19 cellular contexts compared by ENCODE assay signal in the genomic region with DNA sequence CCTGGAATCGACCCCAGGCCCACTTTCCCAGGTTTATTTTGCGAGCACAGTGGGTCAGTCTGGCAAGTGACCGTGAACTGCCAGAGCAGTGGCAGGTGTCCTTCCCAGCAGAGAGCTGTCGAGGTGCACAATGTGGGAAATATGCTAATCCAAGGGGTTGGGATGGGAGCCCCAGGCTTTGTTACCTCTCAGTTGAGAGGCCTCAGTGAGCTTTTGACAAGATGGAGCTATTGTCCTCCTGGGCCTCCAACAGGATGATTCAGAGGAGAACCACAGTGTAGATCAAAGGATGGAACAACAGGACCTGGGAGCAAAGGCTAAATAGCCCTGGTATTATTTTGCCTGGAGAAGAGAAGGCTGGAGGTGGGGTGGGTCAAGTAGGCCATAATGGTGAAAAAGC.
A peak's percentile ranks its signal among the peaks of the same experiment; 100 is the strongest.
DNase-seq lines count a peak whose midpoint lies in the region; ATAC-seq and TF ChIP-seq lines count a peak whose summit lies in the region.
"Had no signal": no experiment of that assay in that cellular context is flagged by ENCODE, and none has a peak within 500 bp of the region (broad histone marks: within the 10 kb centered on the region; RNA-seq: fewer than 3 reads in every experiment).

No MANE protein-coding gene starts in this region.

- no peak overlapping the region for H2BK15ac ChIP-seq in neuronal stem cell (ENCODE audit: low read length)

- TF ChIP-seq EP300 in gastroesophageal sphincter (IDR thresholded peaks at IDR 0.05), result no peak

- peaks cover 0 to 20% of the 10 kb centered on the region in 2 donors for H3K36me3 ChIP-seq in neuronal stem cell (replicated peaks in 1 of 2; ENCODE audit: control insufficient read depth in 2 of 2, insufficient read depth in 2 of 2, low read length in 2 of 2)
- H3K36me3 ChIP-seq in gastroesophageal sphincter, result no peaks in the 10 kb centered on the region
- H3K36me3 ChIP-seq: BLaER1 treated with 17β-estradiol and CSF1 and Interleukin-3, amounts not matched to agents 10 nM and 100 nM had no signal

- H3K18ac ChIP-seq in neuronal stem cell (ENCODE audit: low read length), result no peak overlapping the region

- H3K4me3 ChIP-seq in neuronal stem cell (ENCODE audit: low read length in 2 of 2) (no peak overlapping the region), gastroesophageal sphincter (no peak overlapping the region)
- H3K4me3 ChIP-seq: BLaER1 treated with 17β-estradiol and CSF1 and Interleukin-3, amounts not matched to agents 10 nM and 100 nM had no signal

- H3K9me3 ChIP-seq in neuronal stem cell (replicated peaks in 1 of 2; ENCODE audit: control insufficient read depth in 2 of 2, insufficient read depth in 1 of 2, low read depth in 1 of 2, low read length in 2 of 2), result no peaks in the 10 kb centered on the region
- no peaks in the 10 kb centered on the region for H3K9me3 ChIP-seq in gastroesophageal sphincter
- H3K9me3 ChIP-seq: BLaER1 treated with 17β-estradiol and CSF1 and Interleukin-3, amounts not matched to agents 10 nM and 100 nM had no signal

- H3K9me3 Mint-ChIP-seq in activated T-helper 2 cell treated with anti-CD3 and anti-CD28 coated beads, Interferon-gamma antibody, Interleukin-2, Interleukin-4, amounts not matched to agents 10 μg/mL and 5 μg/mL and 100 μg/mL, durations not matched to agents 14 hours and 24 hours and 36 hours, result no peaks in the 10 kb centered on the region
- H3K9me3 Mint-ChIP-seq: H9 had no signal

- no peak for TF ChIP-seq CTCF in gastroesophageal sphincter (IDR thresholded peaks at IDR 0.05)

- no peak overlapping the region for H2BK5ac ChIP-seq in neuronal stem cell (ENCODE audit: low read length)

- H3K79me1 ChIP-seq in neuronal stem cell (ENCODE audit: low read depth, low read length), result no peaks in the 10 kb centered on the region

- H3K27ac ChIP-seq in neuronal stem cell (replicated peaks; ENCODE audit: low read length) (no peak overlapping the region), gastroesophageal sphincter (peak overlapping the region in 1 of 4 donors; percentile 10)
- H3K27ac ChIP-seq: BLaER1 treated with 17β-estradiol and CSF1 and Interleukin-3, amounts not matched to agents 10 nM and 100 nM; HL-60 had no signal

- no peak overlapping the region for H2BK12ac ChIP-seq in neuronal stem cell (ENCODE audit: low read length)

- no peak overlapping the region for H2AFZ ChIP-seq in neuronal stem cell (ENCODE audit: low read length)

- H3K36me3 Mint-ChIP-seq in activated T-helper 2 cell treated with anti-CD3 and anti-CD28 coated beads, Interferon-gamma antibody, Interleukin-2, Interleukin-4, amounts not matched to agents 10 μg/mL and 5 μg/mL and 100 μg/mL, durations not matched to agents 14 hours and 24 hours and 36 hours (ENCODE audit: low read depth), result no peaks in the 10 kb centered on the region
- H3K36me3 Mint-ChIP-seq: CD8-positive, alpha-beta memory T cell had no signal

- no peak overlapping the region for H3K4ac ChIP-seq in neuronal stem cell (ENCODE audit: low read length)

- no peak overlapping the region for H2BK120ac ChIP-seq in neuronal stem cell (ENCODE audit: low read depth, low read length)

- H3K27ac Mint-ChIP-seq in activated T-helper 2 cell treated with anti-CD3 and anti-CD28 coated beads, Interferon-gamma antibody, Interleukin-2, Interleukin-4, amounts not matched to agents 10 μg/mL and 5 μg/mL and 100 μg/mL, durations not matched to agents 14 hours and 24 hours and 36 hours, result no peak overlapping the region
- H3K27ac Mint-ChIP-seq: CD8-positive, alpha-beta memory T cell; H9 had no signal

- no peak overlapping the region for H3K23ac ChIP-seq in neuronal stem cell (ENCODE audit: low read depth, low read length, poor library complexity)

- no peaks in the 10 kb centered on the region for H3K4me1 Mint-ChIP-seq in activated T-helper 2 cell treated with anti-CD3 and anti-CD28 coated beads, Interferon-gamma antibody, Interleukin-2, Interleukin-4, amounts not matched to agents 10 μg/mL and 5 μg/mL and 100 μg/mL, durations not matched to agents 14 hours and 24 hours and 36 hours (ENCODE audit: low read depth)
- H3K4me1 Mint-ChIP-seq: CD8-positive, alpha-beta memory T cell had no signal

- no peaks in the 10 kb centered on the region for H3K27me3 ChIP-seq in neuronal stem cell (ENCODE audit: control insufficient read depth in 3 of 3, insufficient read depth in 3 of 3, low read depth in 1 of 3, low read length in 3 of 3)
- no peaks in the 10 kb centered on the region for H3K27me3 ChIP-seq in gastroesophageal sphincter
- H3K27me3 ChIP-seq: BLaER1 treated with 17β-estradiol and CSF1 and Interleukin-3, amounts not matched to agents 10 nM and 100 nM had no signal

- DNase-seq in ELF-1 (ENCODE audit: low read depth, low spot score) (peak; percentile 38), SW480 (ENCODE audit: low spot score) (peak; percentile 71), left kidney (ENCODE audit: low read depth, low spot score) (peak; percentile 5), neuronal stem cell (ENCODE audit: low spot score) (peak; percentile 56)
- DNase-seq in activated T-helper 2 cell treated with anti-CD3 and anti-CD28 coated beads, Interferon-gamma antibody, Interleukin-2, Interleukin-4, amounts not matched to agents 10 μg/mL and 5 μg/mL and 100 μg/mL, durations not matched to agents 14 hours and 24 hours and 36 hours (ENCODE audit: low spot score), result no peak
- DNase-seq: CD8-positive, alpha-beta memory T cell; DMS79; H9; IMR-90; NCI-H1048; NCI-H1436 treated with DMSO at 0.1 percent for 48 hours; NCI-H2029; NCI-H524 treated with DMSO at 0.1 percent for 48 hours; PC-3; RPMI8226 had no signal

- H3K4me1 ChIP-seq in neuronal stem cell (ENCODE audit: control insufficient read depth in 2 of 2, insufficient read depth in 1 of 2, low read depth in 1 of 2, low read length in 2 of 2), result peaks cover 22 to 71% of the 10 kb centered on the region in 2 donors
- H3K4me1 ChIP-seq in gastroesophageal sphincter, result peaks cover 0 to 9% (median 0%) of the 10 kb centered on the region in 3 donors
- H3K4me1 ChIP-seq: BLaER1 treated with 17β-estradiol and CSF1 and Interleukin-3, amounts not matched to agents 10 nM and 100 nM had no signal

- H3K4me2 ChIP-seq in neuronal stem cell (ENCODE audit: insufficient read depth, low read length, poor library complexity, severe bottlenecking), result no peak overlapping the region
- H3K4me2 ChIP-seq: BLaER1 treated with 17β-estradiol and CSF1 and Interleukin-3, amounts not matched to agents 10 nM and 100 nM had no signal

- H3K27me3 Mint-ChIP-seq in activated T-helper 2 cell treated with anti-CD3 and anti-CD28 coated beads, Interferon-gamma antibody, Interleukin-2, Interleukin-4, amounts not matched to agents 10 μg/mL and 5 μg/mL and 100 μg/mL, durations not matched to agents 14 hours and 24 hours and 36 hours (ENCODE audit: low read depth), result no peaks in the 10 kb centered on the region

- no CpG with 5 or more reads among the region's 4 CpGs for WGBS in neuronal stem cell (ENCODE audit: extremely low coverage in 2 of 2, insufficient read length in 2 of 2, insufficient replicate concordance in 1 of 2), 2 donors
- 100% methylated on average over 1 of the region's 4 CpGs; no CpG with 5 or more reads in 1 of the 2 donors for WGBS in gastroesophageal sphincter (ENCODE audit: low coverage in 1 of 2), 2 donors

- intact Hi-C loops in activated T-helper 2 cell treated with anti-CD3 and anti-CD28 coated beads, Interferon-gamma antibody, Interleukin-2, Interleukin-4, amounts not matched to agents 10 μg/mL and 5 μg/mL and 100 μg/mL, durations not matched to agents 14 hours and 24 hours and 36 hours (cut with micrococcal nuclease), result no loop called here

- H4K8ac ChIP-seq in neuronal stem cell (ENCODE audit: low read depth, low read length), result no peak overlapping the region

- H3K4me3 Mint-ChIP-seq in activated T-helper 2 cell treated with anti-CD3 and anti-CD28 coated beads, Interferon-gamma antibody, Interleukin-2, Interleukin-4, amounts not matched to agents 10 μg/mL and 5 μg/mL and 100 μg/mL, durations not matched to agents 14 hours and 24 hours and 36 hours (ENCODE audit: low read depth), result no peak overlapping the region
- H3K4me3 Mint-ChIP-seq: CD8-positive, alpha-beta memory T cell; H9 had no signal

- H2AK5ac ChIP-seq in neuronal stem cell (ENCODE audit: low read depth, low read length), result no peak overlapping the region

- H4K91ac ChIP-seq in neuronal stem cell (ENCODE audit: low read depth, low read length, poor library complexity), result no peak overlapping the region

- no peak for ATAC-seq in gastroesophageal sphincter
- ATAC-seq in GM21717 (IDR thresholded peaks at IDR 0.05; ENCODE audit: unreplicated experiment), result no peak
- ATAC-seq: PC-3 had no signal

- TF ChIP-seq POLR2A in gastroesophageal sphincter (IDR thresholded peaks at IDR 0.05), result no peak

- H3K9ac ChIP-seq in neuronal stem cell (ENCODE audit: low read depth, low read length, poor library complexity), result no peak overlapping the region
- H3K9ac ChIP-seq: BLaER1 treated with 17β-estradiol and CSF1 and Interleukin-3, amounts not matched to agents 10 nM and 100 nM had no signal

- H3K14ac ChIP-seq in neuronal stem cell (ENCODE audit: low read length), result no peak overlapping the region
